ENCODE assay signal across 19 cellular contexts in genomic region chr3:38315488-38316230, GRCh38. TPM values are rescaled to one million over a fixed set of nuclear protein-coding genes. Genes with fewer than 3 reads are reported as not detected.
DNase-seq lines count a peak whose midpoint lies in the region; ATAC-seq and TF ChIP-seq lines count a peak whose summit lies in the region.
"Had no signal": no experiment of that assay in that cellular context is flagged by ENCODE, and none has a peak within 500 bp of the region (broad histone marks: within the 10 kb centered on the region; RNA-seq: fewer than 3 reads in every experiment).

No MANE protein-coding gene starts in this region.

- no peak overlapping the region for H3K14ac ChIP-seq in neuronal stem cell (ENCODE audit: low read length)

- no peak overlapping the region for H4K91ac ChIP-seq in neuronal stem cell (ENCODE audit: low read depth, low read length, poor library complexity)

- H3K4me1 ChIP-seq in esophagus muscularis mucosa = no peaks in the 10 kb centered on the region
- H3K4me1 ChIP-seq in neuronal stem cell (ENCODE audit: control insufficient read depth in 2 of 2, insufficient read depth in 1 of 2, low read depth in 1 of 2, low read length in 2 of 2) = peaks cover 4 to 5% of the 10 kb centered on the region in 2 donors
- H3K4me1 ChIP-seq in upper lobe of left lung = no peaks in the 10 kb centered on the region
- H3K4me1 ChIP-seq: A549, Caco-2 had no signal

- 79% methylated on average over 8 of the region's 10 CpGs for WGBS in esophagus muscularis mucosa
- WGBS in neuronal stem cell (ENCODE audit: extremely low coverage in 2 of 2, insufficient read length in 2 of 2, insufficient replicate concordance in 1 of 2), 2 donors = no CpG with 5 or more reads among the region's 10 CpGs
- 80 to 90% methylated on average over 7 to 10 of the region's 10 CpGs for WGBS in upper lobe of left lung, 2 donors

- no peak overlapping the region for H3K4me2 ChIP-seq in neuronal stem cell (ENCODE audit: insufficient read depth, low read length, poor library complexity, severe bottlenecking)
- H3K4me2 ChIP-seq: A549 had no signal

- peak; percentile 15 for DNase-seq in activated CD8-positive, alpha-beta memory T cell treated with anti-CD3 and anti-CD28 coated beads for 24 hours
- DNase-seq in activated CD8-positive, alpha-beta memory T cell treated with anti-CD3 and anti-CD28 coated beads, Interleukin-2, amount 50 U/mL, for 4 hours = no peak
- DNase-seq in ELF-1 (ENCODE audit: low read depth, low spot score) (peak; percentile 31), esophagus muscularis mucosa (ENCODE audit: extremely low spot score) (peak; percentile 70), neuronal stem cell (ENCODE audit: low spot score) (no peak), upper lobe of left lung (no peak)
- DNase-seq: AML-193; Caco-2; CD4-positive, alpha-beta T cell; GDM1; GM23248; HCEC 1CT; IMR-90 had no signal

- TF ChIP-seq CTCF in esophagus muscularis mucosa (IDR thresholded peaks at IDR 0.05) (no peak), upper lobe of left lung (IDR thresholded peaks at IDR 0.05) (no peak)

- no peak overlapping the region for H2BK120ac ChIP-seq in neuronal stem cell (ENCODE audit: low read depth, low read length)

- H3K4me3 ChIP-seq in esophagus muscularis mucosa = no peak overlapping the region
- no peak overlapping the region for H3K4me3 ChIP-seq in neuronal stem cell (ENCODE audit: low read length in 2 of 2)
- H3K4me3 ChIP-seq in upper lobe of left lung = no peak overlapping the region
- H3K4me3 ChIP-seq: A549, GM23248 had no signal

- no peaks in the 10 kb centered on the region for H3K27me3 ChIP-seq in esophagus muscularis mucosa
- H3K27me3 ChIP-seq in neuronal stem cell (ENCODE audit: control insufficient read depth in 3 of 3, insufficient read depth in 3 of 3, low read depth in 1 of 3, low read length in 3 of 3) = peaks cover 0 to 9% (median 0%) of the 10 kb centered on the region in 3 experiments
- H3K27me3 ChIP-seq in upper lobe of left lung = no peaks in the 10 kb centered on the region

- TF ChIP-seq POLR2A in esophagus muscularis mucosa (IDR thresholded peaks at IDR 0.05; ENCODE audit: low read depth) (no peak), upper lobe of left lung (IDR thresholded peaks at IDR 0.05) (no peak)

- H3K27ac ChIP-seq in esophagus muscularis mucosa (replicated peaks in 1 of 4) (no peak overlapping the region), neuronal stem cell (replicated peaks; ENCODE audit: low read length) (no peak overlapping the region), upper lobe of left lung (no peak overlapping the region)
- H3K27ac ChIP-seq: 22Rv1, A549, C4-2B, GM23248 had no signal

- peak overlapping the region; percentile 79 for H3K18ac ChIP-seq in neuronal stem cell (ENCODE audit: low read length)

- no peak overlapping the region for H3K4ac ChIP-seq in neuronal stem cell (ENCODE audit: low read length)

- peak overlapping the region; percentile 96 for H2AFZ ChIP-seq in neuronal stem cell (ENCODE audit: low read length)
- H2AFZ ChIP-seq: GM23248 had no signal

- H3K9me3 ChIP-seq in esophagus muscularis mucosa = peaks cover 0 to 2% (median 0%) of the 10 kb centered on the region in 4 donors
- H3K9me3 ChIP-seq in neuronal stem cell (replicated peaks in 1 of 2; ENCODE audit: control insufficient read depth in 2 of 2, insufficient read depth in 1 of 2, low read depth in 1 of 2, low read length in 2 of 2) = no peaks in the 10 kb centered on the region
- H3K9me3 ChIP-seq in upper lobe of left lung = no peaks in the 10 kb centered on the region
- H3K9me3 ChIP-seq: A549, Caco-2 had no signal

- ATAC-seq in GM18870 (IDR thresholded peaks at IDR 0.05; ENCODE audit: unreplicated experiment) = no peak
- ATAC-seq in GM18861 (IDR thresholded peaks at IDR 0.05; ENCODE audit: unreplicated experiment) = no peak
- ATAC-seq in upper lobe of left lung (ENCODE audit: low FRiP score in 2 of 2) = no peak

- intact Hi-C loops in esophagus muscularis mucosa (cut with DNase I) = no loop called here

- no peak overlapping the region for H3K23ac ChIP-seq in neuronal stem cell (ENCODE audit: low read depth, low read length, poor library complexity)

- H3K36me3 ChIP-seq in esophagus muscularis mucosa (no peaks in the 10 kb centered on the region), neuronal stem cell (replicated peaks in 1 of 2; ENCODE audit: control insufficient read depth in 2 of 2, insufficient read depth in 2 of 2, low read length in 2 of 2) (no peaks in the 10 kb centered on the region), upper lobe of left lung (no peaks in the 10 kb centered on the region)

- H4K8ac ChIP-seq in neuronal stem cell (ENCODE audit: low read depth, low read length) = no peak overlapping the region

- no peak overlapping the region for H2BK15ac ChIP-seq in neuronal stem cell (ENCODE audit: low read length)

- H2BK12ac ChIP-seq in neuronal stem cell (ENCODE audit: low read length) = no peak overlapping the region

- H3K79me1 ChIP-seq in neuronal stem cell (ENCODE audit: low read depth, low read length) = no peaks in the 10 kb centered on the region

- H2BK5ac ChIP-seq in neuronal stem cell (ENCODE audit: low read length) = no peak overlapping the region

- no peak for TF ChIP-seq EP300 in esophagus muscularis mucosa (IDR thresholded peaks at IDR 0.05)
- no peak for TF ChIP-seq EP300 in upper lobe of left lung (IDR thresholded peaks at IDR 0.05)

- H2AK5ac ChIP-seq in neuronal stem cell (ENCODE audit: low read depth, low read length) = peak overlapping the region; percentile 0

- no peak overlapping the region for H3K9ac ChIP-seq in neuronal stem cell (ENCODE audit: low read depth, low read length, poor library complexity)
- H3K9ac ChIP-seq: GM23248 had no signal

RNA-seq across cellular contexts. Expression of gene XYLB, which starts 30.9 kb away (rescaled TPM):
- total RNA-seq in esophagus muscularis mucosa = 1 to 10 TPM in 2 of 4 donors, under 1 TPM in 2; 0.65 to 2.5 (median 1.2) TPM
- 1.5 TPM for polyA plus RNA-seq in neuronal stem cell (2013, experiment 1 of 2)
- 1.1 TPM for polyA plus RNA-seq in neuronal stem cell (2013, experiment 2 of 2)
- 1 to 10 TPM; 1.3 to 7.3 (median 4.6) TPM for total RNA-seq in upper lobe of left lung

RNA-seq across cellular contexts. Expression of gene SLC22A14, which starts 33.6 kb away (rescaled TPM):
- total RNA-seq in esophagus muscularis mucosa = under 1 TPM in 1 of 4 donors, not detected in 3; 0.23 TPM
- polyA plus RNA-seq in neuronal stem cell (2013, experiment 1 of 2) = 0.03 TPM
- polyA plus RNA-seq in neuronal stem cell (2013, experiment 2 of 2) = not detected
- total RNA-seq in upper lobe of left lung = 1 to 10 TPM in 1 of 6 donors, under 1 TPM in 1, not detected in 4; 0.30 to 1.6 TPM
- total RNA-seq: GM23248, HT1080 had no signal

RNA-seq across cellular contexts. Expression of gene SLC22A13, which starts 50.0 kb away (rescaled TPM):
- total RNA-seq in esophagus muscularis mucosa (under 1 TPM in 2 of 4 donors, not detected in 2; 0.17 to 0.29 TPM), upper lobe of left lung (1 to 10 TPM in 1 of 6 donors, under 1 TPM in 3, not detected in 2; 0.27 to 1.6 (median 0.48) TPM)
- polyA plus RNA-seq in neuronal stem cell (2013, experiment 1 of 2) = 0.03 TPM
- not detected for polyA plus RNA-seq in neuronal stem cell (2013, experiment 2 of 2)
- total RNA-seq: HT1080 had no signal
- polyA plus RNA-seq: GM23248 had no signal

Comparison
In these comparisons a context has a peak if more than half of its experiments do, and no peak if none do; other contexts are left out.
1. DNase-seq: peak in activated CD8-positive, alpha-beta memory T cell treated with anti-CD3 and anti-CD28 coated beads for 24 hours (single experiment), ELF-1 (single experiment) and esophagus muscularis mucosa (single experiment); none in activated CD8-positive, alpha-beta memory T cell treated with anti-CD3 and anti-CD28 coated beads, Interleukin-2, amount 50 U/mL, for 4 hours (single experiment), neuronal stem cell (single experiment) and upper lobe of left lung (0 of 2).